8 cellular contexts compared by ENCODE assay signal in genomic region chr16:81006472-81007311, GRCh38. TPM values are rescaled to one million over a fixed set of nuclear protein-coding genes. Genes with fewer than 3 reads are reported as not detected.
DNase-seq lines count a peak whose midpoint lies in the region; ATAC-seq and TF ChIP-seq lines count a peak whose summit lies in the region.

Gene CENPN (plus strand): TSS chr16:81007214. CDS start chr16:81011940, 4,726 bp downstream.
Gene CMC2 (minus strand): TSS chr16:81006885. CDS start chr16:80997394, 9,491 bp downstream.

- POLR2A ChIA-PET in activated B cell treated with CpG ODN at 0.5 μM for 24 hours (lab: Charles Lee): interaction anchor here (0.5 to 2.7 kb wide), 6 partner anchors 10 to 738 kb away, joined by 3 to 24 read pairs (median 6); partner anchors contain the start of genes ATMIN, C16orf46 and GAN

- no peaks in the 10 kb centered on the region for H3K9me3 Mint-ChIP-seq in activated B cell treated with CpG ODN at 0.5 μM for 24 hours

- H3K27me3 Mint-ChIP-seq in activated B cell treated with CpG ODN at 0.5 μM for 24 hours: no peaks in the 10 kb centered on the region

- CTCF ChIA-PET in activated B cell treated with CpG ODN at 0.5 μM for 24 hours (lab: Charles Lee): interaction anchor here (6.1 kb wide), 1 partner anchor 28 kb away, joined by 51 read pairs; the partner anchor contains the start of gene ATMIN

- no peaks in the 10 kb centered on the region for H3K27me3 ChIP-seq in smooth muscle cell (ENCODE audit: low read depth)

- peaks cover 12% of the 10 kb centered on the region for H3K36me3 Mint-ChIP-seq in activated B cell treated with CpG ODN at 0.5 μM for 24 hours (ENCODE audit: low read depth)

- peak; percentile 98 for DNase-seq in AG09309 (ENCODE audit: low read depth)
- DNase-seq in NCI-H345 (lab: John Stamatoyannopoulos, UW): peak; percentile 93
- DNase-seq in activated B cell treated with CpG ODN at 0.5 μM for 24 hours: peak; percentile 98
- peak; percentile 100 for DNase-seq in cardiac fibroblast (ENCODE audit: low read depth in 2 of 2)
- peak; percentile 90 for DNase-seq in iPS-NIHi7 (ENCODE audit: extremely low spot score)
- peak; percentile 99 for DNase-seq in smooth muscle cell (lab: John Stamatoyannopoulos, UW; ENCODE audit: unreplicated experiment)

- peaks cover 43% of the 10 kb centered on the region for H3K4me1 Mint-ChIP-seq in activated B cell treated with CpG ODN at 0.5 μM for 24 hours

- H3K79me2 ChIP-seq in smooth muscle cell (ENCODE audit: low read depth): peaks cover 48% of the 10 kb centered on the region

- H3K4me2 ChIP-seq in smooth muscle cell: peak within 1 kb of the TSS; percentile 85

- H3K27ac ChIP-seq in smooth muscle cell (ENCODE audit: low read depth): peak within 1 kb of the TSS; percentile 99

- TF ChIP-seq CTCF in AG09309 (IDR thresholded peaks at IDR 0.05; ENCODE audit: control insufficient read depth, insufficient read depth, low read depth, low read length, missing control alignments) (no peak), activated B cell treated with CpG ODN at 0.5 μM for 24 hours (IDR thresholded peaks at IDR 0.05) (no peak), cardiac fibroblast (IDR thresholded peaks at IDR 0.05; ENCODE audit: low read depth, low read length) (no peak), smooth muscle cell (IDR thresholded peaks at IDR 0.05; ENCODE audit: borderline replicate concordance, insufficient read depth, poor library complexity, severe bottlenecking) (no peak)

- peak within 1 kb of the TSS; percentile 94 for H3K4me3 ChIP-seq in AG09309 (ENCODE audit: control insufficient read depth, low read depth, low read length)
- peak within 1 kb of the TSS; percentile 91 to 98 for H3K4me3 ChIP-seq in cardiac fibroblast (replicated peaks in 1 of 2; ENCODE audit: low read depth in 2 of 2, low read length in 2 of 2)
- H3K4me3 ChIP-seq in smooth muscle cell: peak within 1 kb of the TSS; percentile 88

- H3F3A ChIP-seq in smooth muscle cell (ENCODE audit: low read depth): no peaks in the 10 kb centered on the region

- intact Hi-C loops in activated B cell treated with CpG ODN at 0.5 μM for 24 hours (cut with micrococcal nuclease): loop anchor here (1.0 to 10.0 kb wide), 12 partner anchors 9 to 1164 kb away; partner anchors contain the start of genes ATMIN, CDYL2, DYNLRB2 and GAN

- peak within 1 kb of the TSS; percentile 60 for H2AFZ ChIP-seq in smooth muscle cell (ENCODE audit: low read depth)

- no peaks in the 10 kb centered on the region for H3K9me3 ChIP-seq in smooth muscle cell (replicated peaks; ENCODE audit: low read depth)

- peaks cover 36% of the 10 kb centered on the region for H4K20me1 ChIP-seq in smooth muscle cell (ENCODE audit: low read depth)

- peak within 1 kb of the TSS; percentile 98 for H3K9ac ChIP-seq in smooth muscle cell (ENCODE audit: low read depth)

- peak within 1 kb of the TSS; percentile 100 for H3K27ac Mint-ChIP-seq in activated B cell treated with CpG ODN at 0.5 μM for 24 hours

- under 1% methylated on average over 80 of the region's 80 CpGs for WGBS in smooth muscle cell (ENCODE audit: low lambda C conversion rate)

- H3K4me3 Mint-ChIP-seq in activated B cell treated with CpG ODN at 0.5 μM for 24 hours: peak within 1 kb of the TSS; percentile 94

- ATAC-seq in GM19025 (IDR thresholded peaks at IDR 0.05; ENCODE audit: low read depth, unreplicated experiment) (peak; percentile 80), HG03280 (IDR thresholded peaks at IDR 0.05; ENCODE audit: unreplicated experiment) (peak; percentile 80), activated B cell treated with CpG ODN at 0.5 μM for 24 hours (ENCODE audit: low read depth) (peak; percentile 84)

- peaks cover 14% of the 10 kb centered on the region for H3K4me1 ChIP-seq in smooth muscle cell (ENCODE audit: low read depth)

- no peaks in the 10 kb centered on the region for H3K36me3 ChIP-seq in smooth muscle cell (ENCODE audit: low read depth)

RNA-seq across cellular contexts. Expression of gene CENPN, which starts in this region (rescaled TPM):
- total RNA-seq in activated B cell treated with CpG ODN at 0.5 μM for 24 hours (5.4 and 5.9 TPM in 2 replicates), smooth muscle cell (18.8 and 24.4 TPM in 2 replicates)
- polyA plus RNA-seq in smooth muscle cell: 14.2 and 25.1 TPM in 2 replicates

RNA-seq across cellular contexts. Expression of gene CMC2, which starts in this region (rescaled TPM):
- 18.1 and 22.3 TPM in 2 replicates for total RNA-seq in activated B cell treated with CpG ODN at 0.5 μM for 24 hours
- total RNA-seq in smooth muscle cell: 53.2 and 56.6 TPM in 2 replicates
- polyA plus RNA-seq in smooth muscle cell: 95.5 and 110 TPM in 2 replicates

Comparison
In these comparisons a context has a peak if more than half of its experiments do, and no peak if none do; other contexts are left out.
1. Peak in every context shown above with its lines: DNase-seq, ATAC-seq, H3K4me3 ChIP-seq and H3K27ac ChIP-seq.